8 cellular contexts compared by ENCODE assay signal in the genomic region with DNA sequence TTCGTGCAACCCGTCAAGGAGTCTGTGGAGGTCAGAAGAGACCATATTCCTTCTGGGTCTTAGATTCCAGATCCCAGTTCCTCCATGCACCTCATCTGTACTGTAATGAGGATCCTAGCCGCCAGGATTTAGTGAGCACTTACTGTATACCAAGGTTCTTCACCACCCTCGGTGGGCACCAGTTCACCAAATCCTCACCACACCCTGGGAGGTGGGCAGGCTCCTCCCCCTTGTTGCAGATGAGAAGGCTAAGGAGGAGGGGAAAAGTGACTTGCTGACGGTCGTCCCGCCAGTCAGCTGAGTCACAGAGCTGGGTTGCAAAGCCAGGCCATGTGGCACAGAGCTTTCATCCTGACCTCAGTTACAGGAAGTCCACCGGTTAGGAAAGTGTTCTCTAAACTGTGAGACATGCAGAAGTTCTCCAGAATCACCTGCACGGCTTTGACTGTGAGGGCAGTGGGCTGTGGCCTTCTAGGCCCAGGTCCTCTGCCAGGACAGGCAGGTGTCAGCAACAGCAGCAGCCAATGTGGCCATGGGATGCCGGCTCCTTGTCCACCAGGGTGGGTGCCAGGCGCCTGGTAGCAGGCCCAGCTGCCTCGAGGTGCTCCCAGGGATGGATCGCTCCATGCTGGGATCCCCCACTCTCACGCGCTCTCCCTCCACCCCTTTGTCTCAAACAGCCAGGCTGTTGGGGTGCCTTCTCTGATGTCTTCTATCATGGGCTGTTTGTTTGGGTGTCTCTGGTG.
A peak's percentile ranks its signal among the peaks of the same experiment; 100 is the strongest.
DNase-seq lines count a peak whose midpoint lies in the region; ATAC-seq, FAIRE-seq and TF ChIP-seq lines count a peak whose summit lies in the region.

No MANE protein-coding gene starts in this region.

- H4K20me1 ChIP-seq in HepG2 (ENCODE audit: insufficient read depth, low read length), result no peaks in the 10 kb centered on the region; the same call in 1 of the 2 replicates

- no peaks in the 10 kb centered on the region for H3K9me3 Mint-ChIP-seq in activated T-cell treated with anti-CD3 and anti-CD28 coated beads, Interleukin-2, amount 50 U/mL, for 24 hours

- no peak for TF ChIP-seq CTCF in HepG2 (CRISPR knock-in tag; IDR thresholded peaks at IDR 0.05)

- intact Hi-C loops in HepG2 (cut with micrococcal nuclease; ENCODE audit: unreplicated experiment), result no loop called here

- H3K9ac ChIP-seq in HepG2 (ENCODE audit: insufficient read depth, low read depth, low read length), result no peak overlapping the region

- H3K4me1 Mint-ChIP-seq in activated T-cell treated with anti-CD3 and anti-CD28 coated beads, Interleukin-2, amount 50 U/mL, for 24 hours (ENCODE audit: low read depth), result peaks cover 7% of the 10 kb centered on the region

- H3K4me3 Mint-ChIP-seq in activated T-cell treated with anti-CD3 and anti-CD28 coated beads, Interleukin-2, amount 50 U/mL, for 24 hours, result no peak overlapping the region

- no peaks in the 10 kb centered on the region for H3K4me1 ChIP-seq in HepG2 (ENCODE audit: insufficient read depth, low read length)

- no peak overlapping the region for H3K4me3 ChIP-seq in HepG2 (replicated peaks in 1 of 3; ENCODE audit: insufficient read depth in 1 of 3, low read depth in 2 of 3, low read length in 3 of 3)

- in situ Hi-C loops in HepG2 (cut with HindIII; ENCODE audit: extremely low pct_ligation_motif_present, low pct_unique_long_range_greater_than_20kb), result no loop called here

- H3K27ac ChIP-seq in HepG2 (ENCODE audit: extremely low read length, insufficient read depth, low read length), result no peak overlapping the region

- H3K36me3 Mint-ChIP-seq in activated T-cell treated with anti-CD3 and anti-CD28 coated beads, Interleukin-2, amount 50 U/mL, for 24 hours (ENCODE audit: low read depth), result no peaks in the 10 kb centered on the region

- H3K27ac Mint-ChIP-seq in activated T-cell treated with anti-CD3 and anti-CD28 coated beads, Interleukin-2, amount 50 U/mL, for 24 hours, result peak overlapping the region; percentile 31

- H2AFZ ChIP-seq in HepG2 (ENCODE audit: low read length), result no peak overlapping the region

- H3K4me2 ChIP-seq in HepG2 (ENCODE audit: low read depth, low read length), result no peak overlapping the region

- no peak for FAIRE-seq in HepG2 (lab: Jason Lieb, UNC)

- POLR2A ChIA-PET in HepG2 (lab: Yijun Ruan, JAX), result no interaction called here

- DNase-seq in A172 (ENCODE audit: low spot score), result peak; percentile 85
- DNase-seq in HPDE6-E6E7 (ENCODE audit: extremely low spot score), result peak; percentile 61
- DNase-seq in activated T-cell treated with anti-CD3 and anti-CD28 coated beads, Interleukin-2, amount 50 U/mL, for 24 hours, result no peak
- DNase-seq in HepG2 (ENCODE audit: low spot score), result peak; percentile 16
- DNase-seq in NCI-H748 (lab: John Stamatoyannopoulos, UW; ENCODE audit: unreplicated experiment), result no peak
- DNase-seq in NCI-H69 (lab: John Stamatoyannopoulos, UW), result no peak
- DNase-seq in iPS-NIHi7 (ENCODE audit: extremely low spot score), result no peak

- WGBS in HepG2 (ENCODE audit: low lambda C conversion rate), result 47% methylated on average over 14 of the region's 15 CpGs

- no peak for TF ChIP-seq RAD21 in HepG2 (CRISPR knock-in tag; IDR thresholded peaks at IDR 0.05)

- ATAC-seq in HepG2 (no peak; the same call in 2 of the 3 replicates), HG03571 (IDR thresholded peaks at IDR 0.05; ENCODE audit: unreplicated experiment) (no peak)

- H3K79me2 ChIP-seq in HepG2 (ENCODE audit: insufficient read depth, low read length), result no peaks in the 10 kb centered on the region

- TF ChIP-seq EP300 in HepG2 (IDR thresholded peaks at IDR 0.05; ENCODE audit: low read depth in 2 of 2, low read length in 2 of 2) (no peak), HepG2 (CRISPR knock-in tag; IDR thresholded peaks at IDR 0.05; ENCODE audit: borderline replicate concordance) (no peak)

- no peak for TF ChIP-seq POLR2A in HepG2 (IDR thresholded peaks at IDR 0.05; ENCODE audit: insufficient read depth in 1 of 2, low read depth in 2 of 2, low read length in 2 of 2)

- no peaks in the 10 kb centered on the region for H3K27me3 ChIP-seq in HepG2 (ENCODE audit: control insufficient read depth in 1 of 2, insufficient read depth in 2 of 2, low read length in 2 of 2)

- CTCF ChIA-PET in HepG2 (lab: Yijun Ruan, JAX; ENCODE audit: low intra/inter-chr PET ratio, low total read pairs), result interaction anchor here (0.7 kb wide), 1 partner anchor 21 kb away, joined by 3 read pairs; no protein-coding TSS in a partner anchor

- H3K9me3 ChIP-seq in HepG2 (ENCODE audit: low read length), result no peaks in the 10 kb centered on the region

- no peaks in the 10 kb centered on the region for H3K36me3 ChIP-seq in HepG2 (replicated peaks in 1 of 2; ENCODE audit: control insufficient read depth in 1 of 2, insufficient read depth in 2 of 2, low read length in 2 of 2)

- H3K27me3 Mint-ChIP-seq in activated T-cell treated with anti-CD3 and anti-CD28 coated beads, Interleukin-2, amount 50 U/mL, for 24 hours, result no peaks in the 10 kb centered on the region

- no TSS peak for BruUV-seq in HepG2 (replicated peaks; lab: Mats Ljungman, UMichigan)

TF ChIP-seq in HepG2, 621 proteins besides CTCF, POLR2A, EP300 and RAD21 (continues in another document):
- no peak for TF ChIP-seq ZNF546 (CRISPR knock-in tag; conservative IDR thresholded peaks at IDR 0.05)
- TF ChIP-seq ZNF234 (CRISPR knock-in tag; conservative IDR thresholded peaks at IDR 0.05), result no peak
- TF ChIP-seq, protein P1, sequence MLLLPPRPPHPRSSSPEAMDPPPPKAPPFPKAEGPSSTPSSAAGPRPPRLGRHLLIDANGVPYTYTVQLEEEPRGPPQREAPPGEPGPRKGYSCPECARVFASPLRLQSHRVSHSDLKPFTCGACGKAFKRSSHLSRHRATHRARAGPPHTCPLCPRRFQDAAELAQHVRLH (CRISPR knock-in tag; IDR thresholded peaks at IDR 0.05; ENCODE audit: borderline replicate concordance, low read depth), result no peak
- TF ChIP-seq RBFOX2 (IDR thresholded peaks at IDR 0.05; ENCODE audit: low read depth, low read length), result no peak
- TF ChIP-seq ZFP90 (CRISPR knock-in tag; IDR thresholded peaks at IDR 0.05; ENCODE audit: borderline replicate concordance), result no peak
- TF ChIP-seq ZNF232 (CRISPR knock-in tag; IDR thresholded peaks at IDR 0.05; ENCODE audit: borderline replicate concordance), result no peak
- TF ChIP-seq, protein P2, sequence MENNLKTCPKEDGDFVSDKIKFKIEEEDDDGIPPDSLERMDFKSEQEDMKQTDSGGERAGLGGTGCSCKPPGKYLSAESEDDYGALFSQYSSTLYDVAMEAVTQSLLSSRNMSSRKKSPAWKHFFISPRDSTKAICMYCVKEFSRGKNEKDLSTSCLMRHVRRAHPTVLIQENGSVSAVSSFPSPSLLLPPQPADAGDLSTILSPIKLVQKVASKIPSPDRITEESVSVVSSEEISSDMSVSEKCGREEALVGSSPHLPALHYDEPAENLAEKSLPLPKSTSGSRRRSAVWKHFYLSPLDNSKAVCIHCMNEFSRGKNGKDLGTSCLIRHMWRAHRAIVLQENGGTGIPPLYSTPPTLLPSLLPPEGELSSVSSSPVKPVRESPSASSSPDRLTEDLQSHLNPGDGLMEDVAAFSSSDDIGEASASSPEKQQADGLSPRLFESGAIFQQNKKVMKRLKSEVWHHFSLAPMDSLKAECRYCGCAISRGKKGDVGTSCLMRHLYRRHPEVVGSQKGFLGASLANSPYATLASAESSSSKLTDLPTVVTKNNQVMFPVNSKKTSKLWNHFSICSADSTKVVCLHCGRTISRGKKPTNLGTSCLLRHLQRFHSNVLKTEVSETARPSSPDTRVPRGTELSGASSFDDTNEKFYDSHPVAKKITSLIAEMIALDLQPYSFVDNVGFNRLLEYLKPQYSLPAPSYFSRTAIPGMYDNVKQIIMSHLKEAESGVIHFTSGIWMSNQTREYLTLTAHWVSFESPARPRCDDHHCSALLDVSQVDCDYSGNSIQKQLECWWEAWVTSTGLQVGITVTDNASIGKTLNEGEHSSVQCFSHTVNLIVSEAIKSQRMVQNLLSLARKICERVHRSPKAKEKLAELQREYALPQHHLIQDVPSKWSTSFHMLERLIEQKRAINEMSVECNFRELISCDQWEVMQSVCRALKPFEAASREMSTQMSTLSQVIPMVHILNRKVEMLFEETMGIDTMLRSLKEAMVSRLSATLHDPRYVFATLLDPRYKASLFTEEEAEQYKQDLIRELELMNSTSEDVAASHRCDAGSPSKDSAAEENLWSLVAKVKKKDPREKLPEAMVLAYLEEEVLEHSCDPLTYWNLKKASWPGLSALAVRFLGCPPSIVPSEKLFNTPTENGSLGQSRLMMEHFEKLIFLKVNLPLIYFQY (CRISPR knock-in tag; IDR thresholded peaks at IDR 0.05; ENCODE audit: borderline replicate concordance), result no peak
- TF ChIP-seq, protein P3, sequence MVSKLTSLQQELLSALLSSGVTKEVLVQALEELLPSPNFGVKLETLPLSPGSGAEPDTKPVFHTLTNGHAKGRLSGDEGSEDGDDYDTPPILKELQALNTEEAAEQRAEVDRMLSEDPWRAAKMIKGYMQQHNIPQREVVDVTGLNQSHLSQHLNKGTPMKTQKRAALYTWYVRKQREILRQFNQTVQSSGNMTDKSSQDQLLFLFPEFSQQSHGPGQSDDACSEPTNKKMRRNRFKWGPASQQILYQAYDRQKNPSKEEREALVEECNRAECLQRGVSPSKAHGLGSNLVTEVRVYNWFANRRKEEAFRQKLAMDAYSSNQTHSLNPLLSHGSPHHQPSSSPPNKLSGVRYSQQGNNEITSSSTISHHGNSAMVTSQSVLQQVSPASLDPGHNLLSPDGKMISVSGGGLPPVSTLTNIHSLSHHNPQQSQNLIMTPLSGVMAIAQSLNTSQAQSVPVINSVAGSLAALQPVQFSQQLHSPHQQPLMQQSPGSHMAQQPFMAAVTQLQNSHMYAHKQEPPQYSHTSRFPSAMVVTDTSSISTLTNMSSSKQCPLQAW (CRISPR knock-in tag; IDR thresholded peaks at IDR 0.05), result 0 out of 2 replicates have a peak, but pooled peaks have one; percentile 19
- no peak for TF ChIP-seq ZFP82 (CRISPR knock-in tag; IDR thresholded peaks at IDR 0.05; ENCODE audit: borderline replicate concordance)
- TF ChIP-seq MED1 (CRISPR knock-in tag; IDR thresholded peaks at IDR 0.05), result no peak
- no peak for TF ChIP-seq ZNF430 (CRISPR knock-in tag; IDR thresholded peaks at IDR 0.05)
- TF ChIP-seq ZSCAN22 (CRISPR knock-in tag; IDR thresholded peaks at IDR 0.05), result no peak
- no peak for TF ChIP-seq ZNF350 (CRISPR knock-in tag; IDR thresholded peaks at IDR 0.05; ENCODE audit: borderline replicate concordance, low read depth)
- TF ChIP-seq SOX5 (CRISPR knock-in tag; IDR thresholded peaks at IDR 0.05; ENCODE audit: borderline replicate concordance), result no peak
- TF ChIP-seq, protein P4, sequence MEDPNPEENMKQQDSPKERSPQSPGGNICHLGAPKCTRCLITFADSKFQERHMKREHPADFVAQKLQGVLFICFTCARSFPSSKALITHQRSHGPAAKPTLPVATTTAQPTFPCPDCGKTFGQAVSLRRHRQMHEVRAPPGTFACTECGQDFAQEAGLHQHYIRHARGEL (CRISPR knock-in tag; IDR thresholded peaks at IDR 0.05), result no peak
- no peak for TF ChIP-seq ZNF746 (CRISPR knock-in tag; IDR thresholded peaks at IDR 0.05)

Comparison
In these comparisons a context has a peak if more than half of its experiments do, and no peak if none do; other contexts are left out.
1. DNase-seq: peak in A172 (single experiment), HPDE6-E6E7 (single experiment) and HepG2 (single experiment); none in activated T-cell treated with anti-CD3 and anti-CD28 coated beads, Interleukin-2, amount 50 U/mL, for 24 hours (single experiment), NCI-H748 (single experiment), NCI-H69 (single experiment) and iPS-NIHi7 (single experiment).